Comparison of ENCODE assay signal across 11 cellular contexts in the genomic region with DNA sequence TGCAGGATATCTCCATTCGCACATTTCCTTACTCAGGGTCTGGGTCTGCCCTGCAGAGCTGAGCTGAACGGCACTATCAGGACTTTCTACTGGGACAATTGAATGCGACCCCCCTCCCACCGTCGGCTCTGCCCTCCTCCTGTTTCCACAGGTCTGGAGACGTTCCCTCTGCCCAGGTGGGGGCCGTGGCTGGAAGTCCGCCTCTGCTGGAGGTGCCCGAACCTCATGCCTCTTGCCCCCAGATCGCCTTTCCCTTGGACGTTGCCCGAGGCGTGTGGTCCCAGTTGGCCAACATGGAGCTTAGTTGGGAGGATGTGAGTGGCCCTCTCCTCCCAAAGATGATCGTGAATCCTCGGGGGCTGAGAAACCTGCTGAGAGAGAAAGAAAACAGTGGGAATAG. TPM values are rescaled to one million over a fixed set of nuclear protein-coding genes. Genes with fewer than 3 reads are reported as not detected.
A peak's percentile ranks its signal among the peaks of the same experiment; 100 is the strongest.
DNase-seq lines count a peak whose midpoint lies in the region; ATAC-seq and TF ChIP-seq lines count a peak whose summit lies in the region.
"Had no signal": no experiment of that assay in that cellular context is flagged by ENCODE, and none has a peak within 500 bp of the region (broad histone marks: within the 10 kb centered on the region; RNA-seq: fewer than 3 reads in every experiment).

No MANE protein-coding gene starts in this region.

- in situ Hi-C loops in GM13977 (cut with MboI; ENCODE audit: low pct_unique_long_range_greater_than_20kb, low sequenced_read_pairs, unreplicated experiment) = no loop called here

- intact Hi-C loops in heart right ventricle (cut with DNase I) (no loop called here), Right ventricle myocardium superior (cut with DNase I) (no loop called here), lower lobe of right lung (cut with DNase I) (no loop called here), head of caudate nucleus (cut with DNase I) (no loop called here)
- intact Hi-C loops in activated CD8-positive, alpha-beta T cell treated with anti-CD3 and anti-CD28 coated beads for 36 hours (cut with micrococcal nuclease) = no loop called here

- ATAC-seq in heart right ventricle (peak in 5 of 8 donors; percentile 1 to 26 (median 7)), Right ventricle myocardium superior (ENCODE audit: poor library complexity) (no peak), lower lobe of right lung (no peak), GM21526 (IDR thresholded peaks at IDR 0.05; ENCODE audit: low FRiP score, unreplicated experiment) (no peak)
- ATAC-seq in activated CD8-positive, alpha-beta T cell treated with anti-CD3 and anti-CD28 coated beads for 36 hours = peak; percentile 5

- H3K4me3 Mint-ChIP-seq in activated CD8-positive, alpha-beta T cell treated with anti-CD3 and anti-CD28 coated beads for 36 hours = peak overlapping the region; percentile 43

- CTCF ChIA-PET in activated CD8-positive, alpha-beta T cell treated with anti-CD3 and anti-CD28 coated beads for 36 hours (lab: Charles Lee) = interaction anchor here (0.8 kb wide), 1 partner anchor 38 kb away, joined by 3 read pairs; no protein-coding TSS in a partner anchor

- POLR2A ChIA-PET in activated CD8-positive, alpha-beta T cell treated with anti-CD3 and anti-CD28 coated beads for 36 hours (lab: Charles Lee) = interaction anchor here (1.9 kb wide), 1 partner anchor 17 kb away, joined by 9 read pairs; no protein-coding TSS in a partner anchor

- H3K36me3 ChIP-seq in heart right ventricle (no peaks in the 10 kb centered on the region), lower lobe of right lung (no peaks in the 10 kb centered on the region), thymus (ENCODE audit: control insufficient read depth, insufficient read depth) (no peaks in the 10 kb centered on the region)
- H3K36me3 ChIP-seq: neutrophil had no signal

- DNase-seq in heart right ventricle (no peak), Right ventricle myocardium superior (no peak), lower lobe of right lung (no peak), GM13977 (ENCODE audit: low spot score) (no peak), head of caudate nucleus (no peak)
- DNase-seq in activated CD8-positive, alpha-beta T cell treated with anti-CD3 and anti-CD28 coated beads for 36 hours = no peak
- DNase-seq: Karpas-422 had no signal

- H3K4me1 Mint-ChIP-seq in activated CD8-positive, alpha-beta T cell treated with anti-CD3 and anti-CD28 coated beads for 36 hours (ENCODE audit: low read depth) = peaks cover 17% of the 10 kb centered on the region

- H3K9me3 ChIP-seq in heart right ventricle = peaks cover 0 to 18% (median 11%) of the 10 kb centered on the region in 11 donors
- peaks cover 10% of the 10 kb centered on the region for H3K9me3 ChIP-seq in lower lobe of right lung
- H3K9me3 ChIP-seq in thymus (ENCODE audit: control insufficient read depth) = peaks cover 5% of the 10 kb centered on the region
- H3K9me3 ChIP-seq: neutrophil had no signal

- H3K36me3 Mint-ChIP-seq in activated CD8-positive, alpha-beta T cell treated with anti-CD3 and anti-CD28 coated beads for 36 hours (ENCODE audit: low read depth) = peaks cover 5% of the 10 kb centered on the region

- WGBS in heart right ventricle, 2 donors = 20 to 27% methylated on average over 15 of the region's 15 CpGs
- WGBS in thymus = 11% methylated on average over 15 of the region's 15 CpGs

- peaks cover 8% of the 10 kb centered on the region for H3K9me3 Mint-ChIP-seq in activated CD8-positive, alpha-beta T cell treated with anti-CD3 and anti-CD28 coated beads for 36 hours

- peak overlapping the region in 4 of 10 donors; percentile 39 to 63 (median 47) for H3K27ac ChIP-seq in heart right ventricle
- H3K27ac ChIP-seq in lower lobe of right lung = no peak overlapping the region
- no peak overlapping the region for H3K27ac ChIP-seq in thymus (ENCODE audit: low read depth)
- H3K27ac ChIP-seq: C4-2B, neutrophil had no signal

- H3K4me3 ChIP-seq in heart right ventricle (peak overlapping the region in 8 of 10 donors; percentile 6 to 43 (median 38)), lower lobe of right lung (peak overlapping the region; percentile 33), thymus (ENCODE audit: low read length) (peak overlapping the region; percentile 28)

- no peak overlapping the region for H3K27ac Mint-ChIP-seq in activated CD8-positive, alpha-beta T cell treated with anti-CD3 and anti-CD28 coated beads for 36 hours

- H3K4me1 ChIP-seq in heart right ventricle (peaks cover 11 to 26% (median 22%) of the 10 kb centered on the region in 9 donors), lower lobe of right lung (peaks cover 22% of the 10 kb centered on the region), thymus (ENCODE audit: control insufficient read depth, insufficient read depth, low read length) (peaks cover 21% of the 10 kb centered on the region)

- peaks cover 19% of the 10 kb centered on the region for H3K27me3 Mint-ChIP-seq in activated CD8-positive, alpha-beta T cell treated with anti-CD3 and anti-CD28 coated beads for 36 hours

- TF ChIP-seq CTCF in heart right ventricle (IDR thresholded peaks at IDR 0.05) (no peak), lower lobe of right lung (IDR thresholded peaks at IDR 0.05) (no peak), GM13977 (IDR thresholded peaks at IDR 0.05; ENCODE audit: extremely low read depth, insufficient read depth, missing control alignments) (no peak)
- TF ChIP-seq CTCF in activated CD8-positive, alpha-beta T cell treated with anti-CD3 and anti-CD28 coated beads for 36 hours (IDR thresholded peaks at IDR 0.05) = no peak

- H3K27me3 ChIP-seq in heart right ventricle (peaks cover 0 to 11% (median 0%) of the 10 kb centered on the region in 7 donors), lower lobe of right lung (ENCODE audit: low read depth) (no peaks in the 10 kb centered on the region), thymus (ENCODE audit: control insufficient read depth, insufficient read depth) (peaks cover 4% of the 10 kb centered on the region)

RNA-seq across cellular contexts. Expression of a gene that starts 21.2 kb away (rescaled TPM):
- total RNA-seq in heart right ventricle (100 to 1,000 TPM; 123 to 166 (median 146) TPM), Right ventricle myocardium superior (152 TPM), lower lobe of right lung (171 TPM)
- polyA plus RNA-seq in heart right ventricle (100 to 1,000 TPM; 151 to 220 TPM), thymus (121 TPM)
- total RNA-seq in activated CD8-positive, alpha-beta T cell treated with anti-CD3 and anti-CD28 coated beads for 36 hours = 100 to 1,000 TPM in 1 of 2 experiments, 10 to 100 TPM in 1; 97.5 to 101 TPM

RNA-seq across cellular contexts. Expression of a gene that starts 45.1 kb away (rescaled TPM):
- total RNA-seq in heart right ventricle (10 to 100 TPM; 33.3 to 53.9 (median 40.3) TPM), Right ventricle myocardium superior (60.6 TPM), lower lobe of right lung (33.0 TPM)
- polyA plus RNA-seq in heart right ventricle (100 to 1,000 TPM in 1 of 2 donors, 10 to 100 TPM in 1; 51.6 to 141 TPM), thymus (39.2 TPM)
- 10 to 100 TPM; 40.3 to 45.6 TPM for total RNA-seq in activated CD8-positive, alpha-beta T cell treated with anti-CD3 and anti-CD28 coated beads for 36 hours

RNA-seq across cellular contexts. Expression of a gene that starts 45.4 kb away (rescaled TPM):
- 10 to 100 TPM; 14.0 to 19.7 (median 16.8) TPM for total RNA-seq in heart right ventricle
- polyA plus RNA-seq in heart right ventricle = 1 to 10 TPM; 5.0 to 9.9 TPM
- 14.3 TPM for total RNA-seq in Right ventricle myocardium superior
- total RNA-seq in activated CD8-positive, alpha-beta T cell treated with anti-CD3 and anti-CD28 coated beads for 36 hours = 10 to 100 TPM; 28.8 to 29.6 TPM
- total RNA-seq in lower lobe of right lung = 29.8 TPM
- 12.5 TPM for polyA plus RNA-seq in thymus

Comparison
In these comparisons a context has a peak if more than half of its experiments do, and no peak if none do; other contexts are left out.
1. ATAC-seq: peak in heart right ventricle (5 of 8) and activated CD8-positive, alpha-beta T cell treated with anti-CD3 and anti-CD28 coated beads for 36 hours (single experiment); none in Right ventricle myocardium superior (single experiment), lower lobe of right lung (0 of 2) and GM21526 (single experiment).
2. Peak in every context shown above with its lines, with median percentiles within 50 percentile points of each other: H3K4me3 ChIP-seq.